8 cellular contexts compared by ENCODE assay signal in the genomic region with DNA sequence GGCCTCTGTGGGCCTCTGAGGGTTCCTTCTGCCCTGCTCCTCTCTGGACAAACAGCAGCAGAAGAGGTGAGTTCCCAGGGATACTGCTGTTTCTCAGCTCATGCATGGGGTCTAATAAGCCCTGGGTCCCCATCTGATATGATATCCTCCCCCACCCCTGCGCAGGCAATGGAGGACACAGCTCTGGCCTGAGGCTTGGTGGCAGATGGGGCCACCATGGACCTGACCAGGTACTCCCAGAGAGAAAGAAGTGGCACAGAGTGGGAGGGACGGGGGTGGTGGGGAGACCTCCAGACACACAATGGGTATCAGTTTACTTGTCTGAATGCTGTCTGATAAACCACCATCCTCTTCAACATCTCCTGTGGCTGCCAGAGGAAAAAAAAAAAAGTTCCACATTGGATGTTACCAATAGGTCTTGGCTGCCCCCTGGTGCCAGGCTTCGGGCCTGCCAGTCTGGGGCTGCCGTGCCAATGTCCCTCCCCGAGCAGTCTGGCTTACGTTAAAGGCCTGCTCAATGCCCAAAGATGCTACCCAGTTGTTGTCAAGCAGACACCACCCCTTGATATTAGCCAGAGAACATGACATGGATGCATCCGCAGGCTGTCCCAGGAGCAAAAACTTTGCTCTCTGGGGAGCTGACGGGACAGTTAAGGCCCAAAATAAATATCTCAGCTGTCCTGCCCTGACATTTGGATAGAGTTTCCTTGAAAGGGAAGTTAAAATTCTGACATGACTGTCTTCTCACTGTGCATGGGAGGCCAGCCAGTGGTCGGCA. TPM values are rescaled to one million over a fixed set of nuclear protein-coding genes. Genes with fewer than 3 reads are reported as not detected.
A peak's percentile ranks its signal among the peaks of the same experiment; 100 is the strongest.
DNase-seq lines count a peak whose midpoint lies in the region; ATAC-seq, FAIRE-seq and TF ChIP-seq lines count a peak whose summit lies in the region.

No MANE protein-coding gene starts in this region.

- no peak overlapping the region for H3K4me3 ChIP-seq in HEK293 (ENCODE audit: low read depth, low read length)
- no peak overlapping the region for H3K4me3 ChIP-seq in small intestine (ENCODE audit: low read depth in 1 of 2, low read length in 2 of 2)

- H3K9me3 ChIP-seq in HEK293 (ENCODE audit: control insufficient read depth, insufficient read depth, low read depth, low read length) (no peaks in the 10 kb centered on the region), small intestine (ENCODE audit: control insufficient read depth, low read depth) (no peaks in the 10 kb centered on the region)

- CTCF ChIA-PET in HEK293 (lab: Yijun Ruan, JAX): interaction anchor here (0.6 to 13.0 kb wide), 33 partner anchors 8 to 756 kb away, joined by 3 to 318 read pairs (median 4); a partner anchor contains a TSS

- H3K4me1 ChIP-seq in HEK293 (ENCODE audit: control insufficient read depth, insufficient read depth, low read length) (no peaks in the 10 kb centered on the region), small intestine (ENCODE audit: control insufficient read depth in 2 of 2, insufficient read depth in 1 of 2, low read depth in 1 of 2, low read length in 1 of 2) (no peaks in the 10 kb centered on the region)

- WGBS in small intestine, 3 donors: 36 to 47% (median 42%) methylated on average over 9 of the region's 9 CpGs

- H3K36me3 ChIP-seq in HEK293 (ENCODE audit: control insufficient read depth in 2 of 2, insufficient read depth in 1 of 2, low read length in 2 of 2): no peaks in the 10 kb centered on the region
- no peaks in the 10 kb centered on the region for H3K36me3 ChIP-seq in small intestine (ENCODE audit: control insufficient read depth in 2 of 2, insufficient read depth in 2 of 2, low read length in 2 of 2)

- TF ChIP-seq CTCF in HEK293 (tag by site-specific recombination; IDR thresholded peaks at IDR 0.05): peak; percentile 72

- FAIRE-seq in small intestine (lab: Jason Lieb, UNC): no peak

- H3K27ac ChIP-seq in HEK293 (ENCODE audit: extremely low read depth, low read depth, low read length): no peak overlapping the region
- no peak overlapping the region for H3K27ac ChIP-seq in small intestine (ENCODE audit: low read depth in 1 of 2, low read length in 1 of 2)

- POLR2A ChIA-PET in HEK293 (lab: Yijun Ruan, JAX): interaction anchor here (0.6 kb wide), 1 partner anchor 118 kb away, joined by 3 read pairs; no protein-coding TSS in a partner anchor

- DNase-seq in DMS153 (lab: John Stamatoyannopoulos, UW) (peak; percentile 65), NCI-H1694 treated with DMSO at 0.1 percent for 48 hours (lab: John Stamatoyannopoulos, UW) (peak; percentile 61), T-helper 22 cell (ENCODE audit: low read depth) (peak; percentile 16), anterior cingulate cortex (lab: John Stamatoyannopoulos, UW) (peak in 56 of 58 donors; percentile 4 to 87 (median 64)), hepatic stellate cell (ENCODE audit: low spot score) (peak; percentile 85), small intestine (peak; percentile 60)

- ATAC-seq in HG03097 (IDR thresholded peaks at IDR 0.05; ENCODE audit: low FRiP score, unreplicated experiment): no peak

- no peaks in the 10 kb centered on the region for H3K27me3 ChIP-seq in small intestine (ENCODE audit: control insufficient read depth in 2 of 2, insufficient read depth in 2 of 2, low read length in 2 of 2)

TF ChIP-seq in HEK293, 187 proteins besides CTCF, POLR2A, EP300 and RAD21:
- TF ChIP-seq, protein P1, sequence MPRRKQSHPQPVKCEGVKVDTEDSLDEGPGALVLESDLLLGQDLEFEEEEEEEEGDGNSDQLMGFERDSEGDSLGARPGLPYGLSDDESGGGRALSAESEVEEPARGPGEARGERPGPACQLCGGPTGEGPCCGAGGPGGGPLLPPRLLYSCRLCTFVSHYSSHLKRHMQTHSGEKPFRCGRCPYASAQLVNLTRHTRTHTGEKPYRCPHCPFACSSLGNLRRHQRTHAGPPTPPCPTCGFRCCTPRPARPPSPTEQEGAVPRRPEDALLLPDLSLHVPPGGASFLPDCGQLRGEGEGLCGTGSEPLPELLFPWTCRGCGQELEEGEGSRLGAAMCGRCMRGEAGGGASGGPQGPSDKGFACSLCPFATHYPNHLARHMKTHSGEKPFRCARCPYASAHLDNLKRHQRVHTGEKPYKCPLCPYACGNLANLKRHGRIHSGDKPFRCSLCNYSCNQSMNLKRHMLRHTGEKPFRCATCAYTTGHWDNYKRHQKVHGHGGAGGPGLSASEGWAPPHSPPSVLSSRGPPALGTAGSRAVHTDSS (tag by site-specific recombination; IDR thresholded peaks at IDR 0.05): peak; percentile 59; the same call in 1 of the 2 replicates
- TF ChIP-seq WT1 (tag by site-specific recombination; IDR thresholded peaks at IDR 0.05): no peak
- no peak for TF ChIP-seq MEIS1 (CRISPR knock-in tag; IDR thresholded peaks at IDR 0.05; ENCODE audit: borderline replicate concordance)
- TF ChIP-seq ZNF654 (tag by site-specific recombination; IDR thresholded peaks at IDR 0.05; ENCODE audit: low read depth): peak; percentile 79
- TF ChIP-seq ZNF341 (tag by site-specific recombination; IDR thresholded peaks at IDR 0.05; ENCODE audit: low read depth): peak; percentile 96
- TF ChIP-seq ZNF335 (tag by site-specific recombination; conservative IDR thresholded peaks at IDR 0.05): 0 out of 2 replicates have a peak, but pooled peaks have one; percentile 15
- no peak for TF ChIP-seq FEZF1 (tag by site-specific recombination; IDR thresholded peaks at IDR 0.05)
- TF ChIP-seq, protein P2, sequence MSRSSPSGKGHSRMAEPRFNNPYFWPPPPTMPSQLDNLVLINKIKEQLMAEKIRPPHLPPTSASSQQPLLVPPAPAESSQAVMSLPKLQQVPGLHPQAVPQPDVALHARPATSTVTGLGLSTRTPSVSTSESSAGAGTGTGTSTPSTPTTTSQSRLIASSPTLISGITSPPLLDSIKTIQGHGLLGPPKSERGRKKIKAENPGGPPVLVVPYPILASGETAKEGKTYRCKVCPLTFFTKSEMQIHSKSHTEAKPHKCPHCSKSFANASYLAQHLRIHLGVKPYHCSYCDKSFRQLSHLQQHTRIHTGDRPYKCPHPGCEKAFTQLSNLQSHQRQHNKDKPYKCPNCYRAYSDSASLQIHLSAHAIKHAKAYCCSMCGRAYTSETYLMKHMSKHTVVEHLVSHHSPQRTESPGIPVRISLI (tag by site-specific recombination; IDR thresholded peaks at IDR 0.05): peak; percentile 94

RNA-seq across cellular contexts. Expression of a gene that starts 27.9 kb away (rescaled TPM):
- 1 to 10 TPM in 2 of 3 donors, under 1 TPM in 1; 0.81 to 3.7 (median 3.6) TPM for polyA plus RNA-seq in small intestine

RNA-seq across cellular contexts. Expression of a gene that starts 39.7 kb away (rescaled TPM):
- polyA plus RNA-seq in small intestine: 100 to 1,000 TPM in 2 of 3 donors, 10 to 100 TPM in 1; 86.2 to 309 (median 293) TPM

RNA-seq across cellular contexts. Expression of a gene that starts 42.5 kb away (rescaled TPM):
- under 1 TPM in 1 of 3 donors, not detected in 2; 0.04 TPM for polyA plus RNA-seq in small intestine

Comparison
In these comparisons a context has a peak if more than half of its experiments do, and no peak if none do; other contexts are left out.
1. DNase-seq: peak in every context shown above with its lines; median percentile 85 in hepatic stellate cell; 65 in DMS153; 64 in anterior cingulate cortex; 61 in NCI-H1694 treated with DMSO at 0.1 percent for 48 hours; 60 in small intestine; 16 in T-helper 22 cell.